Comparison of ENCODE assay signal across 10 cellular contexts in genomic region chr6:43669922-43670622, GRCh38. TPM values are rescaled to one million over a fixed set of nuclear protein-coding genes. Genes with fewer than 3 reads are reported as not detected.
DNase-seq lines count a peak whose midpoint lies in the region; ATAC-seq and TF ChIP-seq lines count a peak whose summit lies in the region.
"Had no signal": no experiment of that assay in that cellular context is flagged by ENCODE, and none has a peak within 500 bp of the region (broad histone marks: within the 10 kb centered on the region; RNA-seq: fewer than 3 reads in every experiment).

No MANE protein-coding gene starts in this region.

- H3K27me3 ChIP-seq in IMR-90 (ENCODE audit: control insufficient read depth, insufficient read depth, low read length) (no peaks in the 10 kb centered on the region), ovary (no peaks in the 10 kb centered on the region), testis (no peaks in the 10 kb centered on the region)

- peaks cover 25% of the 10 kb centered on the region for H3K36me3 Mint-ChIP-seq in T-helper 1 cell treated with Interleukin-12 subunit alpha and Interleukin-12 subunit beta and Interleukin-4 antibody, amounts not matched to agents 30 μg/mL and 1 μg/mL, for 36 hours (ENCODE audit: low read depth)

- H2BK5ac ChIP-seq in IMR-90 (ENCODE audit: low read depth, low read length, poor library complexity, severe bottlenecking), result no peak overlapping the region

- no peak for TF ChIP-seq EP300 in ovary (IDR thresholded peaks at IDR 0.05)

- no peak overlapping the region for H3K56ac ChIP-seq in IMR-90 (ENCODE audit: extremely low read depth, insufficient read depth, low read length)

- H3K9me3 ChIP-seq in IMR-90 (ENCODE audit: control insufficient read depth, insufficient read depth, low read length) (no peaks in the 10 kb centered on the region), ovary (no peaks in the 10 kb centered on the region), testis (no peaks in the 10 kb centered on the region)

- H2BK120ac ChIP-seq in IMR-90 (ENCODE audit: low read depth, low read length), result no peak overlapping the region

- no peak overlapping the region for H3K4me3 Mint-ChIP-seq in T-helper 1 cell treated with Interleukin-12 subunit alpha and Interleukin-12 subunit beta and Interleukin-4 antibody, amounts not matched to agents 30 μg/mL and 1 μg/mL, for 36 hours

- no peak overlapping the region for H4K8ac ChIP-seq in IMR-90 (ENCODE audit: low read depth in 2 of 2, low read length in 2 of 2)

- H3K4me3 ChIP-seq in IMR-90 (ENCODE audit: insufficient read depth, low read depth, low read length) (no peak overlapping the region), fibroblast of mammary gland (ENCODE audit: control insufficient read depth, low read depth, low read length) (no peak overlapping the region), ovary (no peak overlapping the region), testis (no peak overlapping the region)

- no peak overlapping the region for H3K4me2 ChIP-seq in IMR-90 (ENCODE audit: low read depth, low read length)

- POLR2A ChIA-PET in IMR-90 (lab: Charles Lee; ENCODE audit: unreplicated experiment), result no interaction called here

- in situ Hi-C loops in IMR-90 (cut with MboI; ENCODE audit: low sequenced_read_pairs), result loop anchor here (5.0 kb wide), 2 partner anchors 97 to 412 kb away; no protein-coding TSS in a partner anchor

- intact Hi-C loops in IMR-90 (cut with micrococcal nuclease), result loop anchor here (10.0 kb wide), 1 partner anchor 285 kb away; no protein-coding TSS in a partner anchor
- intact Hi-C loops in ovary (cut with DNase I), result loop anchor here (2.0 to 10.0 kb wide), 6 partner anchors 87 to 409 kb away; partner anchors contain the start of gene VEGFA (in 2 of the 4)
- intact Hi-C loops in testis (cut with DNase I; ENCODE audit: low total_unique reads), result loop anchor here (10.0 kb wide), 2 partner anchors 95 to 405 kb away; no protein-coding TSS in a partner anchor

- no peak overlapping the region for H4K5ac ChIP-seq in IMR-90 (ENCODE audit: low read depth, low read length)

- dilution Hi-C loops in IMR-90 (cut with HindIII; ENCODE audit: low sequenced_read_pairs, unreplicated experiment), result no loop called here

- no peaks in the 10 kb centered on the region; the same call in 1 of the 2 replicates for H4K20me1 ChIP-seq in IMR-90 (ENCODE audit: insufficient read depth, low read length)

- H2AK5ac ChIP-seq in IMR-90 (ENCODE audit: low read depth, low read length), result no peak overlapping the region

- H3K9me1 ChIP-seq in IMR-90 (ENCODE audit: insufficient read depth, low read length), result peaks cover 20% of the 10 kb centered on the region; the same call in 1 of the 2 replicates

- no peak overlapping the region for H2BK15ac ChIP-seq in IMR-90 (ENCODE audit: low read depth, low read length)

- no peak overlapping the region for H3K23ac ChIP-seq in IMR-90 (ENCODE audit: low read depth, low read length)

- H3K9ac ChIP-seq in IMR-90 (ENCODE audit: low read depth, low read length), result no peak overlapping the region

- H3K4me1 ChIP-seq in IMR-90 (ENCODE audit: control insufficient read depth, insufficient read depth, low read length) (peaks cover 17% of the 10 kb centered on the region), ovary (ENCODE audit: insufficient read depth) (peaks cover 13% of the 10 kb centered on the region), testis (peaks cover 36% of the 10 kb centered on the region)

- no peaks in the 10 kb centered on the region for H3K9me3 Mint-ChIP-seq in T-helper 1 cell treated with Interleukin-12 subunit alpha and Interleukin-12 subunit beta and Interleukin-4 antibody, amounts not matched to agents 30 μg/mL and 1 μg/mL, for 36 hours
- H3K9me3 Mint-ChIP-seq: IgD-negative memory B cell had no signal

- H3K36me3 ChIP-seq in IMR-90 (ENCODE audit: control insufficient read depth, insufficient read depth, low read length) (peaks cover 34% of the 10 kb centered on the region), ovary (no peaks in the 10 kb centered on the region), testis (ENCODE audit: low read depth, missing control alignments) (no peaks in the 10 kb centered on the region)

- no peak overlapping the region for H3K18ac ChIP-seq in IMR-90 (ENCODE audit: low read depth, low read length)

- no peak for ATAC-seq in IMR-90 (ENCODE audit: low read depth)

- H4K91ac ChIP-seq in IMR-90 (ENCODE audit: insufficient read depth, low read depth, low read length), result no peak overlapping the region

- no peak for TF ChIP-seq CTCF in IMR-90 (conservative IDR thresholded peaks at IDR 0.05; ENCODE audit: low read depth, low read length)
- TF ChIP-seq CTCF in fibroblast of mammary gland (conservative IDR thresholded peaks at IDR 0.05; ENCODE audit: control insufficient read depth, insufficient read depth, low read depth, low read length), result no peak
- TF ChIP-seq CTCF in ovary (IDR thresholded peaks at IDR 0.05), result no peak
- TF ChIP-seq CTCF in testis (IDR thresholded peaks at IDR 0.05), result no peak

- TF ChIP-seq POLR2A in IMR-90 (IDR thresholded peaks at IDR 0.05; ENCODE audit: low read depth, low read length), result no peak
- TF ChIP-seq POLR2A in ovary (IDR thresholded peaks at IDR 0.05), result no peak
- no peak for TF ChIP-seq POLR2A in testis (IDR thresholded peaks at IDR 0.05)

- TF ChIP-seq RAD21 in IMR-90 (IDR thresholded peaks at IDR 0.05; ENCODE audit: low read length), result no peak

- no peak overlapping the region for H3K4ac ChIP-seq in IMR-90 (ENCODE audit: low read depth, low read length)

- H2BK20ac ChIP-seq in IMR-90 (ENCODE audit: low read depth, low read length), result no peak overlapping the region

- CTCF ChIA-PET in IMR-90 (lab: Yijun Ruan, JAX), result interaction anchor here (0.7 kb wide), 1 partner anchor 24 kb away, joined by 6 read pairs; no protein-coding TSS in a partner anchor

- no peak overlapping the region for H2AFZ ChIP-seq in IMR-90 (replicated peaks; ENCODE audit: low read length, poor library complexity)

- DNase-seq in IMR-90, result no peak
- DNase-seq in fibroblast of mammary gland (ENCODE audit: low read depth), result peak; percentile 34
- peak; percentile 41 for DNase-seq in stimulated activated CD8-positive, alpha-beta memory T cell treated with anti-CD3 and anti-CD28 coated beads, Interleukin-4, amount 100 ng/mL, for 48 hours
- no peak for DNase-seq in epidermal melanocyte (ENCODE audit: insufficient read length, low spot score)
- DNase-seq in ovary, result no peak
- DNase-seq in testis, result no peak
- no peak for DNase-seq in NCI-H1105 (lab: John Stamatoyannopoulos, UW)
- DNase-seq: small intestine had no signal

- no peaks in the 10 kb centered on the region for H3K79me1 ChIP-seq in IMR-90 (ENCODE audit: low read depth in 1 of 2, low read length in 2 of 2)

- H2AK9ac ChIP-seq in IMR-90 (replicated peaks; ENCODE audit: low read depth, low read length, poor library complexity), result no peak overlapping the region

- no TSS peak for BruUV-seq in IMR-90 (replicated peaks; lab: Mats Ljungman, UMichigan)

- peak overlapping the region; percentile 69 for H3K27ac Mint-ChIP-seq in T-helper 1 cell treated with Interleukin-12 subunit alpha and Interleukin-12 subunit beta and Interleukin-4 antibody, amounts not matched to agents 30 μg/mL and 1 μg/mL, for 36 hours

- no peaks in the 10 kb centered on the region for H3K27me3 Mint-ChIP-seq in T-helper 1 cell treated with Interleukin-12 subunit alpha and Interleukin-12 subunit beta and Interleukin-4 antibody, amounts not matched to agents 30 μg/mL and 1 μg/mL, for 36 hours (ENCODE audit: low read depth)
- H3K27me3 Mint-ChIP-seq: IgD-negative memory B cell had no signal

- 50% methylated on average over 1 of the region's 6 CpGs; no CpG with 5 or more reads in 1 of the 2 experiments for WGBS in IMR-90 (ENCODE audit: extremely low coverage in 2 of 2, insufficient read length in 1 of 2), 2 experiments
- whole genome bisulfite sequencing in ovary, 3 donors, result 66 to 69% (median 68%) methylated on average over 6 of the region's 6 CpGs
- WGBS in testis, 2 donors, result 87 to 93% methylated on average over 6 of the region's 6 CpGs

- H3K14ac ChIP-seq in IMR-90 (replicated peaks; ENCODE audit: low read depth, low read length), result no peak overlapping the region

- peaks cover 35% of the 10 kb centered on the region for H3K4me1 Mint-ChIP-seq in T-helper 1 cell treated with Interleukin-12 subunit alpha and Interleukin-12 subunit beta and Interleukin-4 antibody, amounts not matched to agents 30 μg/mL and 1 μg/mL, for 36 hours (ENCODE audit: low read depth)

- H3K27ac ChIP-seq in IMR-90 (ENCODE audit: insufficient read depth, low read length) (no peak overlapping the region), ovary (peak overlapping the region in 1 of 2 donors; percentile 16), testis (no peak overlapping the region)

RNA-seq across cellular contexts. Expression of gene MRPS18A, which starts 17.5 kb away (rescaled TPM):
- total RNA-seq in IMR-90 (2012; rRNA removed) (43.0 and 47.0 TPM in 2 replicates), ovary (10 to 100 TPM; 21.9 to 44.1 (median 25.9) TPM), testis (10 to 100 TPM; 37.5 to 48.6 TPM)
- polyA plus RNA-seq in IMR-90 (2012; rRNA removed) (56.6 and 56.8 TPM in 2 replicates), ovary (10 to 100 TPM; 35.1 to 45.0 TPM), testis (ENCODE audit: insufficient read depth, low read depth, low replicate concordance) (63.0 TPM)
- 53.5 and 60.4 TPM in 2 replicates for polyA plus RNA-seq in IMR-90 (2012; cell fraction: cytosol; rRNA removed)
- polyA plus RNA-seq in IMR-90 (2012; cell fraction: nucleus; rRNA removed; ENCODE audit: low replicate concordance), result 24.4 and 30.5 TPM in 2 replicates

RNA-seq across cellular contexts. Expression of gene RSPH9, which starts 25.2 kb away (rescaled TPM):
- total RNA-seq in IMR-90 (2012; rRNA removed), result under 0.01 and 0.18 TPM in 2 replicates
- polyA plus RNA-seq in IMR-90 (2012; rRNA removed), result 0.21 and 0.24 TPM in 2 replicates
- 0.34 and 0.38 TPM in 2 replicates for polyA plus RNA-seq in IMR-90 (2012; cell fraction: cytosol; rRNA removed)
- 0.14 and 0.24 TPM in 2 replicates for polyA plus RNA-seq in IMR-90 (2012; cell fraction: nucleus; rRNA removed; ENCODE audit: low replicate concordance)
- total RNA-seq in ovary, result 1 to 10 TPM in 1 of 7 donors, under 1 TPM in 5, not detected in 1; 0.20 to 4.7 (median 0.44) TPM
- under 1 TPM; 0.25 to 0.70 TPM for polyA plus RNA-seq in ovary
- total RNA-seq in testis, result 1 to 10 TPM; 6.1 to 8.3 TPM
- 22.8 TPM for polyA plus RNA-seq in testis (ENCODE audit: insufficient read depth, low read depth, low replicate concordance)

RNA-seq across cellular contexts. Expression of gene MAD2L1BP, which starts 34.4 kb away (rescaled TPM):
- total RNA-seq in IMR-90 (2012; rRNA removed) (28.1 and 31.1 TPM in 2 replicates), ovary (10 to 100 TPM; 11.9 to 28.4 (median 16.8) TPM), testis (10 to 100 TPM; 40.5 to 42.4 TPM)
- polyA plus RNA-seq in IMR-90 (2012; rRNA removed) (40.4 and 50.2 TPM in 2 replicates), ovary (10 to 100 TPM; 16.0 to 23.9 TPM), testis (ENCODE audit: insufficient read depth, low read depth, low replicate concordance) (38.3 TPM)
- 20.9 and 32.3 TPM in 2 replicates for polyA plus RNA-seq in IMR-90 (2012; cell fraction: cytosol; rRNA removed)
- polyA plus RNA-seq in IMR-90 (2012; cell fraction: nucleus; rRNA removed; ENCODE audit: low replicate concordance), result 22.5 and 23.5 TPM in 2 replicates

RNA-seq across cellular contexts. Expression of gene GTPBP2, which starts 41.0 kb away (rescaled TPM):
- total RNA-seq in IMR-90 (2012; rRNA removed) (34.2 and 38.4 TPM in 2 replicates), ovary (10 to 100 TPM; 24.9 to 60.4 (median 36.5) TPM), testis (10 to 100 TPM; 59.5 to 64.7 TPM)
- polyA plus RNA-seq in IMR-90 (2012; rRNA removed) (79.7 and 86.6 TPM in 2 replicates), ovary (10 to 100 TPM; 28.8 to 31.9 TPM), testis (ENCODE audit: insufficient read depth, low read depth, low replicate concordance) (59.0 TPM)
- polyA plus RNA-seq in IMR-90 (2012; cell fraction: cytosol; rRNA removed), result 30.1 and 40.2 TPM in 2 replicates
- polyA plus RNA-seq in IMR-90 (2012; cell fraction: nucleus; rRNA removed; ENCODE audit: low replicate concordance), result 470 and 640 TPM in 2 replicates

Comparison
In these comparisons a context has a peak if more than half of its experiments do, and no peak if none do; other contexts are left out.
1. DNase-seq: peak in fibroblast of mammary gland (single experiment) and stimulated activated CD8-positive, alpha-beta memory T cell treated with anti-CD3 and anti-CD28 coated beads, Interleukin-4, amount 100 ng/mL, for 48 hours (single experiment); none in IMR-90 (single experiment), epidermal melanocyte (single experiment), ovary (0 of 5), testis (single experiment) and NCI-H1105 (single experiment).